13 cellular contexts compared by ENCODE assay signal in the genomic region with DNA sequence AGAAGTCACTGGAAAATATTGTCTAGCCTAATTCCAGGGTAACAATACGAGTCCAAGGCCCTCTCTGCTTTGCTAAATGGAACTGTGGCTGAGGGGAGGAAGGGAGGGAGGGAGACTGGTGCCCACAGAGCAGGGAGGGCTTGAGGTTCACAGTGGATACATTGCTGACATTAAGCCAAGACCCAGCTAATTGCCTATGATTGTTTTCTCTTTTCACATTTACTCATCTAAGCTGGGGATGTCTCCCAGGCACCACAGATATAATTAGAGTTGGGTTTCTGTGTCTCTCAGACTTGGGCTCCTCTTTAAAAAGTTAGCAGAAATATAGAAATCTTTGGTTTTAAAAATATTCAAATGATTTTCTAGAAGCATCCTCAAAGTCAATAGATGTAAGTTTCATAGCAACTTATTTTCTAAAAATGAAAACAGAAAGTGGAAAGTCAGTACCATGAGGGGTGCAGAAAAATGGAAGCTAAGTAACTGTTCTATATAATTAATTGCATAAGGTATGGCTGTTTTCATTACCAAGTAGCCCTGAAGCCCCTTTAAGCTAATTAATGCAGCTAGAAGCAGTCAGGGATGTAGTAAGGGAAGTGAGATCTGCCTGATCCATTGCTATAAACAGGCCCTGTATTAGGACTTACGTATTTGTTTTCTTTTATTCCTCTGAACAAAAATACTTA.
DNase-seq lines count a peak whose midpoint lies in the region; ATAC-seq, FAIRE-seq and TF ChIP-seq lines count a peak whose summit lies in the region.
"Had no signal": no experiment of that assay in that cellular context is flagged by ENCODE, and none has a peak within 500 bp of the region (broad histone marks: within the 10 kb centered on the region; RNA-seq: fewer than 3 reads in every experiment).

No MANE protein-coding gene starts in this region.

- H4K20me1 ChIP-seq in smooth muscle cell (ENCODE audit: low read depth) = no peaks in the 10 kb centered on the region

- H4K8ac ChIP-seq in neuronal stem cell (ENCODE audit: low read depth, low read length) = no peak overlapping the region

- no peak for TF ChIP-seq POLR2A in uterus (IDR thresholded peaks at IDR 0.05)

- H3K27me3 ChIP-seq in GM06990 (replicated peaks; ENCODE audit: control insufficient read depth, insufficient read depth, low read length) (no peaks in the 10 kb centered on the region), smooth muscle cell (ENCODE audit: low read depth) (peaks cover 5% of the 10 kb centered on the region), neuronal stem cell (ENCODE audit: control insufficient read depth in 3 of 3, insufficient read depth in 3 of 3, low read depth in 1 of 3, low read length in 3 of 3) (no peaks in the 10 kb centered on the region), uterus (no peaks in the 10 kb centered on the region)
- H3K27me3 ChIP-seq: tibial artery had no signal

- peak; percentile 42 for ATAC-seq in GM19372 (IDR thresholded peaks at IDR 0.05; ENCODE audit: low read depth, unreplicated experiment)
- peak; percentile 39 for ATAC-seq in HG02759 (IDR thresholded peaks at IDR 0.05; ENCODE audit: unreplicated experiment)
- ATAC-seq in HG03439 (IDR thresholded peaks at IDR 0.05; ENCODE audit: unreplicated experiment) = peak; percentile 58
- ATAC-seq: effector memory CD8-positive, alpha-beta T cell; T-helper 17 cell had no signal

- FAIRE-seq in HTR-8/SVneo (lab: Jason Lieb, UNC) = no peak

- H3K4me3 ChIP-seq in GM06990 (replicated peaks; ENCODE audit: low read depth, low read length) (no peak overlapping the region), smooth muscle cell (no peak overlapping the region), neuronal stem cell (ENCODE audit: low read length in 2 of 2) (no peak overlapping the region), uterus (no peak overlapping the region)
- H3K4me3 ChIP-seq: tibial artery had no signal

- no peak overlapping the region for H3K23ac ChIP-seq in neuronal stem cell (ENCODE audit: low read depth, low read length, poor library complexity)

- no peak overlapping the region for H2BK15ac ChIP-seq in neuronal stem cell (ENCODE audit: low read length)

- H3K4me1 ChIP-seq in smooth muscle cell (ENCODE audit: low read depth) (no peaks in the 10 kb centered on the region), neuronal stem cell (ENCODE audit: control insufficient read depth in 2 of 2, insufficient read depth in 1 of 2, low read depth in 1 of 2, low read length in 2 of 2) (peaks cover 0 to 5% of the 10 kb centered on the region in 2 donors), uterus (no peaks in the 10 kb centered on the region)
- H3K4me1 ChIP-seq: tibial artery had no signal

- H3K14ac ChIP-seq in neuronal stem cell (ENCODE audit: low read length) = no peak overlapping the region

- no peak overlapping the region for H2BK120ac ChIP-seq in neuronal stem cell (ENCODE audit: low read depth, low read length)

- no peaks in the 10 kb centered on the region for H3K79me2 ChIP-seq in smooth muscle cell (ENCODE audit: low read depth)

- H3K4me2 ChIP-seq in smooth muscle cell (no peak overlapping the region), neuronal stem cell (ENCODE audit: insufficient read depth, low read length, poor library complexity, severe bottlenecking) (no peak overlapping the region)

- no peak for TF ChIP-seq CTCF in GM06990 (IDR thresholded peaks at IDR 0.05; ENCODE audit: insufficient read depth, low read length, poor library complexity, severe bottlenecking)
- TF ChIP-seq CTCF in smooth muscle cell (IDR thresholded peaks at IDR 0.05; ENCODE audit: borderline replicate concordance, insufficient read depth, poor library complexity, severe bottlenecking) = no peak
- no peak for TF ChIP-seq CTCF in uterus (IDR thresholded peaks at IDR 0.05)

- H3K79me1 ChIP-seq in neuronal stem cell (ENCODE audit: low read depth, low read length) = no peaks in the 10 kb centered on the region

- H3K9ac ChIP-seq in smooth muscle cell (ENCODE audit: low read depth) (no peak overlapping the region), neuronal stem cell (ENCODE audit: low read depth, low read length, poor library complexity) (no peak overlapping the region)

- H3K18ac ChIP-seq in neuronal stem cell (ENCODE audit: low read length) = no peak overlapping the region

- 85% methylated on average over 2 of the region's 2 CpGs for WGBS in smooth muscle cell (ENCODE audit: low lambda C conversion rate)
- WGBS in neuronal stem cell (ENCODE audit: extremely low coverage in 2 of 2, insufficient read length in 2 of 2, insufficient replicate concordance in 1 of 2), 2 donors = no CpG with 5 or more reads among the region's 2 CpGs

- H2BK12ac ChIP-seq in neuronal stem cell (ENCODE audit: low read length) = no peak overlapping the region

- H3K36me3 ChIP-seq in GM06990 (ENCODE audit: control insufficient read depth, insufficient read depth, low read length) = no peaks in the 10 kb centered on the region
- no peaks in the 10 kb centered on the region for H3K36me3 ChIP-seq in smooth muscle cell (ENCODE audit: low read depth)
- H3K36me3 ChIP-seq in neuronal stem cell (replicated peaks in 1 of 2; ENCODE audit: control insufficient read depth in 2 of 2, insufficient read depth in 2 of 2, low read length in 2 of 2) = no peaks in the 10 kb centered on the region
- H3K36me3 ChIP-seq in uterus = no peaks in the 10 kb centered on the region
- H3K36me3 ChIP-seq: tibial artery had no signal

- H4K91ac ChIP-seq in neuronal stem cell (ENCODE audit: low read depth, low read length, poor library complexity) = no peak overlapping the region

- H3K4ac ChIP-seq in neuronal stem cell (ENCODE audit: low read length) = no peak overlapping the region

- DNase-seq in GM06990 (ENCODE audit: extremely low read depth, insufficient read length) (peak; percentile 48), smooth muscle cell (lab: John Stamatoyannopoulos, UW; ENCODE audit: unreplicated experiment) (no peak), neuronal stem cell (ENCODE audit: low spot score) (no peak), HTR-8/SVneo (ENCODE audit: insufficient read length, low spot score) (no peak), uterus (no peak)
- DNase-seq: effector memory CD8-positive, alpha-beta T cell; EL; glutamatergic neuron; T-helper 17 cell; tibial artery had no signal

- H2AFZ ChIP-seq in smooth muscle cell (ENCODE audit: low read depth) = no peak overlapping the region
- no peak overlapping the region for H2AFZ ChIP-seq in neuronal stem cell (ENCODE audit: low read length)

- H3F3A ChIP-seq in smooth muscle cell (ENCODE audit: low read depth) = no peaks in the 10 kb centered on the region

- H3K9me3 ChIP-seq in smooth muscle cell (replicated peaks; ENCODE audit: low read depth) (no peaks in the 10 kb centered on the region), neuronal stem cell (replicated peaks in 1 of 2; ENCODE audit: control insufficient read depth in 2 of 2, insufficient read depth in 1 of 2, low read depth in 1 of 2, low read length in 2 of 2) (no peaks in the 10 kb centered on the region), uterus (no peaks in the 10 kb centered on the region)
- H3K9me3 ChIP-seq: tibial artery had no signal

- H3K27ac ChIP-seq in smooth muscle cell (ENCODE audit: low read depth) (no peak overlapping the region), neuronal stem cell (replicated peaks; ENCODE audit: low read length) (no peak overlapping the region), uterus (no peak overlapping the region)
- H3K27ac ChIP-seq: tibial artery had no signal

- H2BK5ac ChIP-seq in neuronal stem cell (ENCODE audit: low read length) = no peak overlapping the region

- H2AK5ac ChIP-seq in neuronal stem cell (ENCODE audit: low read depth, low read length) = no peak overlapping the region

- intact Hi-C loops in uterus (cut with DNase I; ENCODE audit: low total_unique reads) = no loop called here
